ENCODE assay signal across 15 cellular contexts in genomic region chr7:50962281-50962883, GRCh38.
DNase-seq lines count a peak whose midpoint lies in the region; ATAC-seq lines count a peak whose summit lies in the region.
"Had no signal": no experiment of that assay in that cellular context is flagged by ENCODE, and none has a peak within 500 bp of the region (broad histone marks: within the 10 kb centered on the region; RNA-seq: fewer than 3 reads in every experiment).

No MANE protein-coding gene starts in this region.

- peaks cover 5% of the 10 kb centered on the region for H3K9me3 Mint-ChIP-seq in activated naive CD4-positive, alpha-beta T cell treated with anti-CD3 and anti-CD28 coated beads for 36 hours

- peak overlapping the region; percentile 23 to 80 (median 56) for H3K4me2 ChIP-seq in BLaER1 treated with 17β-estradiol and CSF1 and Interleukin-3, amounts not matched to agents 10 nM and 100 nM
- H3K4me2 ChIP-seq in Karpas-422 (ENCODE audit: low read depth, low read length, poor library complexity, severe bottlenecking), result peak overlapping the region; percentile 27

- intact Hi-C loops in activated naive CD4-positive, alpha-beta T cell treated with anti-CD3 and anti-CD28 coated beads for 36 hours (cut with micrococcal nuclease), result no loop called here

- DNase-seq in Karpas-422, result no peak
- no peak for DNase-seq in epidermal melanocyte (ENCODE audit: insufficient read length, low spot score)
- no peak for DNase-seq in activated naive CD4-positive, alpha-beta T cell treated with anti-CD3 and anti-CD28 coated beads for 36 hours
- DNase-seq in cortex of kidney (lab: John Stamatoyannopoulos, UW), result no peak
- no peak for DNase-seq in NCI-H2029 (lab: John Stamatoyannopoulos, UW)
- DNase-seq: activated effector memory CD4-positive, alpha-beta T cell treated with anti-CD3 and anti-CD28 coated beads, Interleukin-2, amount 50 U/mL, for 16 hours; AML-193; effector memory CD8-positive, alpha-beta T cell; immature natural killer cell had no signal

- no peaks in the 10 kb centered on the region for H4K20me1 ChIP-seq in BLaER1 treated with 17β-estradiol and CSF1 and Interleukin-3, amounts not matched to agents 10 nM and 100 nM
- no peaks in the 10 kb centered on the region for H4K20me1 ChIP-seq in Karpas-422 (ENCODE audit: insufficient read depth, low read depth, low read length)

- ATAC-seq in GM18867 (IDR thresholded peaks at IDR 0.05; ENCODE audit: unreplicated experiment), result peak; percentile 64
- ATAC-seq: effector memory CD8-positive, alpha-beta T cell had no signal

- H3K36me3 Mint-ChIP-seq in activated naive CD4-positive, alpha-beta T cell treated with anti-CD3 and anti-CD28 coated beads for 36 hours (ENCODE audit: low read depth), result peaks cover 1% of the 10 kb centered on the region
- H3K36me3 Mint-ChIP-seq: immature natural killer cell had no signal

- peaks cover 15 to 20% (median 17%) of the 10 kb centered on the region in 10 experiments for H3K4me1 ChIP-seq in BLaER1 treated with 17β-estradiol and CSF1 and Interleukin-3, amounts not matched to agents 10 nM and 100 nM
- peaks cover 11% of the 10 kb centered on the region for H3K4me1 ChIP-seq in Karpas-422 (ENCODE audit: low read length)
- peaks cover 12 to 21% of the 10 kb centered on the region in 2 donors for H3K4me1 ChIP-seq in duodenal mucosa (ENCODE audit: control insufficient read depth in 1 of 2, insufficient read depth in 2 of 2, low read length in 2 of 2)

- peak overlapping the region in 3 of 11 experiments; percentile 6 to 39 (median 20); a peak in 3 of 22 replicates for H3K27ac ChIP-seq in BLaER1 treated with 17β-estradiol and CSF1 and Interleukin-3, amounts not matched to agents 10 nM and 100 nM
- no peak overlapping the region for H3K27ac ChIP-seq in Karpas-422 (ENCODE audit: low read length)
- H3K27ac ChIP-seq in duodenal mucosa (ENCODE audit: low read depth, low read length), result no peak overlapping the region
- H3K27ac ChIP-seq: brain microvascular endothelial cell, gastroesophageal sphincter had no signal

- H3K9me2 ChIP-seq in Karpas-422 (replicated peaks; ENCODE audit: insufficient read depth, low read length), result no peaks in the 10 kb centered on the region

- no peaks in the 10 kb centered on the region for H3K27me3 ChIP-seq in BLaER1 treated with 17β-estradiol and CSF1 and Interleukin-3, amounts not matched to agents 10 nM and 100 nM
- H3K27me3 ChIP-seq in Karpas-422 (ENCODE audit: low read length), result no peaks in the 10 kb centered on the region
- no peaks in the 10 kb centered on the region for H3K27me3 ChIP-seq in duodenal mucosa (ENCODE audit: control insufficient read depth in 1 of 2, insufficient read depth in 2 of 2, low read length in 2 of 2)
- H3K27me3 ChIP-seq: brain microvascular endothelial cell, gastroesophageal sphincter had no signal

- no peaks in the 10 kb centered on the region for H3K79me2 ChIP-seq in Karpas-422 (ENCODE audit: low read length)

- no peak overlapping the region for H3K4me3 Mint-ChIP-seq in activated naive CD4-positive, alpha-beta T cell treated with anti-CD3 and anti-CD28 coated beads for 36 hours
- H3K4me3 Mint-ChIP-seq: effector memory CD8-positive, alpha-beta T cell; immature natural killer cell had no signal

- CTCF ChIA-PET in activated naive CD4-positive, alpha-beta T cell treated with anti-CD3 and anti-CD28 coated beads for 36 hours (lab: Charles Lee), result interaction anchor here (0.6 kb wide), 1 partner anchor 109 kb away, joined by 3 read pairs; no protein-coding TSS in a partner anchor

- H3K27ac Mint-ChIP-seq in activated naive CD4-positive, alpha-beta T cell treated with anti-CD3 and anti-CD28 coated beads for 36 hours, result no peak overlapping the region
- H3K27ac Mint-ChIP-seq: effector memory CD8-positive, alpha-beta T cell; immature natural killer cell had no signal

- H3K9me3 ChIP-seq in BLaER1 treated with 17β-estradiol and CSF1 and Interleukin-3, amounts not matched to agents 10 nM and 100 nM (replicated peaks in 1 of 11), result peaks cover 9 to 24% (median 14%) of the 10 kb centered on the region in 11 experiments; a peak in 21 of 22 replicates
- H3K9me3 ChIP-seq in Karpas-422 (ENCODE audit: low read length) (no peaks in the 10 kb centered on the region), duodenal mucosa (ENCODE audit: control insufficient read depth in 1 of 2, low read length in 2 of 2) (no peaks in the 10 kb centered on the region)
- H3K9me3 ChIP-seq: mucosa of descending colon had no signal

- H3K4me3 ChIP-seq in BLaER1 treated with 17β-estradiol and CSF1 and Interleukin-3, amounts not matched to agents 10 nM and 100 nM, result no peak overlapping the region
- H3K4me3 ChIP-seq in Karpas-422 (ENCODE audit: low read length), result no peak overlapping the region
- H3K4me3 ChIP-seq in duodenal mucosa (ENCODE audit: low read depth in 1 of 2, low read length in 2 of 2), result peak overlapping the region; percentile 5 to 32
- H3K4me3 ChIP-seq: gastroesophageal sphincter, mucosa of descending colon had no signal

- H3K27me3 Mint-ChIP-seq in activated naive CD4-positive, alpha-beta T cell treated with anti-CD3 and anti-CD28 coated beads for 36 hours (ENCODE audit: low read depth), result peaks cover 6% of the 10 kb centered on the region

- H3K4me1 Mint-ChIP-seq in activated naive CD4-positive, alpha-beta T cell treated with anti-CD3 and anti-CD28 coated beads for 36 hours (ENCODE audit: low read depth), result no peaks in the 10 kb centered on the region
- H3K4me1 Mint-ChIP-seq: immature natural killer cell had no signal

- H3K36me3 ChIP-seq in BLaER1 treated with 17β-estradiol and CSF1 and Interleukin-3, amounts not matched to agents 10 nM and 100 nM, result no peaks in the 10 kb centered on the region
- H3K36me3 ChIP-seq in Karpas-422 (ENCODE audit: insufficient read depth, low read length), result no peaks in the 10 kb centered on the region
- H3K36me3 ChIP-seq in duodenal mucosa (ENCODE audit: control insufficient read depth in 1 of 2, insufficient read depth in 2 of 2, low read length in 2 of 2), result no peaks in the 10 kb centered on the region
- H3K36me3 ChIP-seq: brain microvascular endothelial cell, gastroesophageal sphincter had no signal

- H3K9ac ChIP-seq in BLaER1 treated with 17β-estradiol and CSF1 and Interleukin-3, amounts not matched to agents 10 nM and 100 nM, result no peak overlapping the region; a peak in 1 of 22 replicates
- no peak overlapping the region for H3K9ac ChIP-seq in Karpas-422 (ENCODE audit: low read length)
- H3K9ac ChIP-seq in duodenal mucosa (ENCODE audit: low read depth in 1 of 2, low read length in 2 of 2), result no peak overlapping the region

- H2AFZ ChIP-seq in Karpas-422 (ENCODE audit: low read length), result no peak overlapping the region

Comparison
In these comparisons a context has a peak if more than half of its experiments do, and no peak if none do; other contexts are left out.
1. H3K4me3 ChIP-seq: peak in duodenal mucosa (2 of 2); none in BLaER1 treated with 17β-estradiol and CSF1 and Interleukin-3, amounts not matched to agents 10 nM and 100 nM (0 of 10) and Karpas-422 (single experiment).